ENCODE assay signal across 8 cellular contexts in genomic region chr11:3000032-3000961, GRCh38. TPM values are rescaled to one million over a fixed set of nuclear protein-coding genes. Genes with fewer than 3 reads are reported as not detected.
DNase-seq lines count a peak whose midpoint lies in the region; TF ChIP-seq lines count a peak whose summit lies in the region.
"Had no signal": no experiment of that assay in that cellular context is flagged by ENCODE, and none has a peak within 500 bp of the region (broad histone marks: within the 10 kb centered on the region; RNA-seq: fewer than 3 reads in every experiment).

No MANE protein-coding gene starts in this region.

- no peak overlapping the region for H3K27ac Mint-ChIP-seq in glutamatergic neuron (ENCODE audit: unreplicated experiment)
- H3K27ac Mint-ChIP-seq: activated naive CD8-positive, alpha-beta T cell had no signal

- H3K36me3 ChIP-seq in transverse colon: peaks cover 0 to 18% (median 7%) of the 10 kb centered on the region in 4 donors

- H3K9me3 Mint-ChIP-seq in glutamatergic neuron (ENCODE audit: unreplicated experiment): peaks cover 4% of the 10 kb centered on the region

- no peaks in the 10 kb centered on the region for H3K9me3 ChIP-seq in transverse colon

- no peaks in the 10 kb centered on the region for H3K4me1 Mint-ChIP-seq in glutamatergic neuron (ENCODE audit: low read depth, unreplicated experiment)

- H3K4me1 ChIP-seq in transverse colon: peaks cover 0 to 30% (median 6%) of the 10 kb centered on the region in 4 donors

- peak overlapping the region; percentile 24 to 64 (median 54) for H3K27ac ChIP-seq in transverse colon

- H3K27me3 ChIP-seq in transverse colon: no peaks in the 10 kb centered on the region

- 60% methylated on average over 15 of the region's 17 CpGs; no CpG with 5 or more reads in 1 of the 2 donors for WGBS in transverse colon (ENCODE audit: low coverage in 1 of 2), 2 donors

- peak; percentile 93 to 98 for DNase-seq in NCI-H2081 (lab: John Stamatoyannopoulos, UW)
- peak; percentile 74 for DNase-seq in brain pericyte (ENCODE audit: low read depth, low spot score)
- DNase-seq in kidney glomerular epithelial cell (lab: John Stamatoyannopoulos, UW): peak; percentile 31
- DNase-seq in transverse colon: peak; percentile 61
- no peak for DNase-seq in DMS53 (lab: John Stamatoyannopoulos, UW)
- no peak for DNase-seq in NCI-H187 treated with DMSO at 0.1 percent for 48 hours (lab: John Stamatoyannopoulos, UW)
- no peak for DNase-seq in glutamatergic neuron

- TF ChIP-seq EP300 in transverse colon (IDR thresholded peaks at IDR 0.05; ENCODE audit: low read depth): no peak

- peaks cover 5% of the 10 kb centered on the region for H3K27me3 Mint-ChIP-seq in glutamatergic neuron (ENCODE audit: unreplicated experiment)
- H3K27me3 Mint-ChIP-seq: activated naive CD8-positive, alpha-beta T cell had no signal

- H3K4me3 Mint-ChIP-seq in glutamatergic neuron (ENCODE audit: unreplicated experiment): no peak overlapping the region
- H3K4me3 Mint-ChIP-seq: activated naive CD8-positive, alpha-beta T cell had no signal

- no peak overlapping the region for H3K4me3 ChIP-seq in transverse colon

- TF ChIP-seq POLR2A in transverse colon (IDR thresholded peaks at IDR 0.05): no peak

- peaks cover 4% of the 10 kb centered on the region for H3K36me3 Mint-ChIP-seq in glutamatergic neuron (ENCODE audit: unreplicated experiment)

- in situ Hi-C loops in transverse colon (cut with MboI; ENCODE audit: low pct_ligation_motif_present in 1 of 4, low pct_unique_long_range_greater_than_20kb in 1 of 4, low sequenced_read_pairs in 3 of 4): no loop called here

- intact Hi-C loops in transverse colon (cut with DNase I; ENCODE audit: low total_unique reads): no loop called here

- no peak for TF ChIP-seq CTCF in transverse colon (IDR thresholded peaks at IDR 0.05)
- TF ChIP-seq CTCF in glutamatergic neuron (IDR thresholded peaks at IDR 0.05; ENCODE audit: partially characterized antibody, unreplicated experiment): no peak

RNA-seq across cellular contexts. Expression of gene NAP1L4, which starts 8.2 kb away (rescaled TPM):
- 100 to 1,000 TPM in 3 of 4 donors, 10 to 100 TPM in 1; 63.6 to 140 (median 111) TPM for total RNA-seq in transverse colon
- 209 TPM for total RNA-seq in glutamatergic neuron (ENCODE audit: unreplicated experiment)

RNA-seq across cellular contexts. Expression of gene CARS1, which starts 56.9 kb away (rescaled TPM):
- total RNA-seq in transverse colon (10 to 100 TPM; 37.0 to 61.3 (median 52.3) TPM), glutamatergic neuron (ENCODE audit: unreplicated experiment) (151 TPM)

Comparison
In these comparisons a context has a peak if more than half of its experiments do, and no peak if none do; other contexts are left out.
1. DNase-seq: peak in NCI-H2081 (2 of 2), brain pericyte (single experiment), kidney glomerular epithelial cell (single experiment) and transverse colon (single experiment); none in DMS53 (single experiment), NCI-H187 treated with DMSO at 0.1 percent for 48 hours (single experiment) and glutamatergic neuron (single experiment).